Comparison of ENCODE assay signal across 12 cellular contexts in the genomic region with DNA sequence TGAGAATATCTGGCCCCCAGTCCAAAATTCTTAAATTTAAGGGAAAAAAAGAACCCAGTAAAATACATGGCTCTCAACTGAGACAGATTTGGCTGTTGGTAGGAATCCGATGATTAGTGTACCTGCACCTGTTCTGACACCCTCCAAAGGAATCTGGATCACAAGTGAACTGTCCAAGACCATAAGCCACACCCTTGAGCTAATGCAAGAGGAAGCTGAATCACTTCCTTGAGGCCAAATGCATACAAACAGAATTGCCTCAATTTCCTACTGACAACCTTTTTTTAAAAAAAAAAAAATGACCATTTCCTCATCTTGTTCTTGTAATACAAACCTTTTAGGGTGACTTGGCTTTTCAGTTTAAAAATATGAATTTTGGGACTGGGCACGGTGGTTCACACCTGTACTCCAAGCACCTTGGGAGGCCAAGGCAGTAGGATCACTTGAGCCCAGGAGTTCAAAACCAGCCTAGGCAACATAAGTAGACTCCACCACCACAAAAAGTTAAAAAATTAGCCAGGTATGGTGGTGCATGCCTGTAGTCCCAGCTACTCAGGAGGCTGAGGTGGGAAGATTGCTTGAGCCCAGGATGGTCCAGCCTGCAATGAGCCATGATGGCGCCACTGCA. TPM values are rescaled to one million over a fixed set of nuclear protein-coding genes. Genes with fewer than 3 reads are reported as not detected.
A peak's percentile ranks its signal among the peaks of the same experiment; 100 is the strongest.
DNase-seq lines count a peak whose midpoint lies in the region; ATAC-seq, FAIRE-seq and TF ChIP-seq lines count a peak whose summit lies in the region.
"Had no signal": no experiment of that assay in that cellular context is flagged by ENCODE, and none has a peak within 500 bp of the region (broad histone marks: within the 10 kb centered on the region; RNA-seq: fewer than 3 reads in every experiment).

No MANE protein-coding gene starts in this region.

- H3K9me3 Mint-ChIP-seq in MCF 10A (ENCODE audit: unreplicated experiment): no peaks in the 10 kb centered on the region
- H3K9me3 Mint-ChIP-seq in CD8-positive, alpha-beta T cell: no peaks in the 10 kb centered on the region

- peaks cover 31% of the 10 kb centered on the region for H3K36me3 Mint-ChIP-seq in MCF 10A (ENCODE audit: insufficient read depth, unreplicated experiment)
- H3K36me3 Mint-ChIP-seq in CD8-positive, alpha-beta T cell: no peaks in the 10 kb centered on the region

- BruUV-seq in MCF 10A (replicated peaks; lab: Mats Ljungman, UMichigan): no TSS peak

- CTCF ChIA-PET in MCF 10A (lab: Yijun Ruan, JAX): interaction anchor here (0.5 to 0.7 kb wide), 4 partner anchors 10 to 554 kb away, joined by 3 to 4 read pairs (median 4); a partner anchor contains a TSS
- CTCF ChIA-PET in CD8-positive, alpha-beta T cell (lab: Charles Lee): interaction anchor here (1.6 kb wide), 1 partner anchor 15 kb away, joined by 4 read pairs; no protein-coding TSS in a partner anchor

- no peak overlapping the region for H3K4me3 ChIP-seq in breast epithelium
- H3K4me3 ChIP-seq in CD8-positive, alpha-beta T cell (ENCODE audit: low read depth, low read length): no peak overlapping the region

- intact Hi-C loops in MCF 10A (cut with micrococcal nuclease) (no loop called here), breast epithelium (cut with DNase I; ENCODE audit: low total_unique reads) (no loop called here)
- intact Hi-C loops in CD8-positive, alpha-beta T cell (cut with DNase I, micrococcal nuclease): no loop called here

- no peak overlapping the region for H3K4me3 Mint-ChIP-seq in MCF 10A (ENCODE audit: unreplicated experiment)
- no peak overlapping the region for H3K4me3 Mint-ChIP-seq in CD8-positive, alpha-beta T cell

- H3K4me1 ChIP-seq in breast epithelium: no peaks in the 10 kb centered on the region
- no peaks in the 10 kb centered on the region for H3K4me1 ChIP-seq in CD8-positive, alpha-beta T cell (ENCODE audit: insufficient read depth, low read length)

- DNase-seq in MCF 10A (ENCODE audit: unreplicated experiment) (peak; percentile 96), breast epithelium (ENCODE audit: low spot score in 2 of 2) (no peak), UCSD-AML1 (lab: John Stamatoyannopoulos, UW; ENCODE audit: unreplicated experiment) (peak; percentile 22), iris pigment epithelial cell (ENCODE audit: low read depth) (peak; percentile 84), urothelium cell line (ENCODE audit: low spot score) (peak; percentile 25), putamen (ENCODE audit: low spot score) (no peak)
- DNase-seq in CD8-positive, alpha-beta T cell: no peak
- DNase-seq: activated T-cell treated with anti-CD3 and anti-CD28 coated beads, Interleukin-2, amount 50 U/mL, for 1 hour; NCI-H187 had no signal

- no peaks in the 10 kb centered on the region for H3K27me3 Mint-ChIP-seq in MCF 10A (ENCODE audit: insufficient read depth, unreplicated experiment)
- H3K27me3 Mint-ChIP-seq in CD8-positive, alpha-beta T cell (ENCODE audit: low read depth): no peaks in the 10 kb centered on the region

- no peak for ATAC-seq in HG03432 (IDR thresholded peaks at IDR 0.05; ENCODE audit: unreplicated experiment)
- ATAC-seq in CD8-positive, alpha-beta T cell: no peak
- ATAC-seq: SK-N-SH treated with all-trans-retinoic acid at 6 μM for 48 hours had no signal

- no peaks in the 10 kb centered on the region for H3K9me3 ChIP-seq in breast epithelium
- H3K9me3 ChIP-seq in CD8-positive, alpha-beta T cell (ENCODE audit: low read length): no peaks in the 10 kb centered on the region

- no peaks in the 10 kb centered on the region for H3K36me3 ChIP-seq in breast epithelium
- H3K36me3 ChIP-seq in CD8-positive, alpha-beta T cell (ENCODE audit: insufficient read depth, low read length): no peaks in the 10 kb centered on the region

- peaks cover 30% of the 10 kb centered on the region for H3K4me1 Mint-ChIP-seq in MCF 10A (ENCODE audit: insufficient read depth, unreplicated experiment)
- no peaks in the 10 kb centered on the region for H3K4me1 Mint-ChIP-seq in CD8-positive, alpha-beta T cell (ENCODE audit: low read depth)

- no peak overlapping the region for H3K27ac ChIP-seq in breast epithelium
- H3K27ac ChIP-seq in CD8-positive, alpha-beta T cell (ENCODE audit: low read depth, low read length): no peak overlapping the region

- TF ChIP-seq CTCF in MCF 10A (IDR thresholded peaks at IDR 0.05; ENCODE audit: unreplicated experiment) (no peak), breast epithelium (IDR thresholded peaks at IDR 0.05) (no peak)
- TF ChIP-seq CTCF in CD8-positive, alpha-beta T cell (IDR thresholded peaks at IDR 0.05): no peak

- FAIRE-seq in urothelium cell line (lab: Jason Lieb, UNC): no peak
- FAIRE-seq: GM12892 had no signal

- POLR2A ChIA-PET in MCF 10A (lab: Yijun Ruan, JAX): interaction anchor here (0.6 to 9.5 kb wide), 6 partner anchors 9 to 663 kb away, joined by 3 to 184 read pairs (median 4); a partner anchor contains a TSS
- POLR2A ChIA-PET in CD8-positive, alpha-beta T cell (lab: Charles Lee): no interaction called here

- no peaks in the 10 kb centered on the region for H3K27me3 ChIP-seq in breast epithelium
- H3K27me3 ChIP-seq in CD8-positive, alpha-beta T cell (ENCODE audit: insufficient read depth, low read length): no peaks in the 10 kb centered on the region

- peak overlapping the region; percentile 87 for H3K27ac Mint-ChIP-seq in MCF 10A (ENCODE audit: low read depth, unreplicated experiment)
- H3K27ac Mint-ChIP-seq in CD8-positive, alpha-beta T cell: no peak overlapping the region

- TF ChIP-seq POLR2A in breast epithelium (IDR thresholded peaks at IDR 0.05): no peak

RNA-seq across cellular contexts. Expression of a gene that starts 10.7 kb away (rescaled TPM):
- total RNA-seq in MCF 10A (2022) (68.0 and 96.8 TPM in 2 replicates), breast epithelium (100 to 1,000 TPM; 178 to 231 (median 202) TPM)
- total RNA-seq in CD8-positive, alpha-beta T cell: 10 to 100 TPM; 60.4 to 61.7 TPM

RNA-seq across cellular contexts. Expression of a gene that starts 15.8 kb away (rescaled TPM):
- total RNA-seq in MCF 10A (2022): 33.6 and 46.5 TPM in 2 replicates
- 10 to 100 TPM; 34.7 to 66.9 (median 55.9) TPM for total RNA-seq in breast epithelium
- 10 to 100 TPM; 14.8 to 17.1 TPM for total RNA-seq in CD8-positive, alpha-beta T cell

RNA-seq across cellular contexts. Expression of a gene that starts 37.0 kb away (rescaled TPM):
- 0.93 and 1.1 TPM in 2 replicates for total RNA-seq in MCF 10A (2022)
- total RNA-seq in breast epithelium: 10 to 100 TPM in 1 of 3 donors, 1 to 10 TPM in 2; 6.4 to 16.6 (median 7.5) TPM
- total RNA-seq in CD8-positive, alpha-beta T cell: under 1 TPM; 0.43 to 0.47 TPM

Comparison
In these comparisons a context has a peak if more than half of its experiments do, and no peak if none do; other contexts are left out.
1. DNase-seq: peak in MCF 10A (single experiment), UCSD-AML1 (single experiment), iris pigment epithelial cell (single experiment) and urothelium cell line (single experiment); none in breast epithelium (0 of 2), CD8-positive, alpha-beta T cell (0 of 7) and putamen (single experiment).